ENCODE assay signal across 8 cellular contexts in the genomic region with DNA sequence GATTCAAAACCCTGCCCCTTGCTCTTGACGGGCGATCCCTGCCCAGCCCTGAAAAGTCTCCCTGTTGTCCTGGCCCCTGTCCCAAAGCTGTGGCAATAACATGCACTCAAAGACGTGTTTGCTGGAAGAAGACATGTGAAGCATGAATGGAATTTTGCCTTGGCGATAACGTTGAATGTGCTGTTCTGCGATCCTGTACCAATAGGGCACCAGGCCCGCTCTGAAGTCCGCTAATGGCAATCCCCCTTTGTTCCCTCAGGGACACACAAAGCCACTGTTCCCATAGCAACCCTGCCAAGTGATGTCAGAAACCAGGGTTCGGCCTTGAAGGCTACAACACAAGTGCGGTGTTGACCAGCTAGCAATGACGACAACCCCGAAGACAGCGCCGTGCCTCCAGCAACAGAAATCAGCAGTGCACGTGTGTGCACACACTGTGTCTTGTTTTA.
DNase-seq lines count a peak whose midpoint lies in the region; ATAC-seq and TF ChIP-seq lines count a peak whose summit lies in the region.
"Had no signal": no experiment of that assay in that cellular context is flagged by ENCODE, and none has a peak within 500 bp of the region (broad histone marks: within the 10 kb centered on the region; RNA-seq: fewer than 3 reads in every experiment).

No MANE protein-coding gene starts in this region.

- H3K27me3 Mint-ChIP-seq in T-helper 17 cell, result peaks cover 30% of the 10 kb centered on the region

- H3K4me1 ChIP-seq in mesendoderm (ENCODE audit: control insufficient read depth, low read depth, low read length) (peaks cover 9% of the 10 kb centered on the region), tibial artery (peaks cover 0 to 30% (median 10%) of the 10 kb centered on the region in 4 donors)

- H3K18ac ChIP-seq in mesendoderm (ENCODE audit: low read length), result no peak overlapping the region

- TF ChIP-seq CTCF in tibial artery (IDR thresholded peaks at IDR 0.05), result no peak

- no peak overlapping the region for H3K9ac ChIP-seq in mesendoderm (ENCODE audit: low read length)

- H3K27me3 ChIP-seq in mesendoderm (ENCODE audit: insufficient read depth, low read length, poor library complexity) (no peaks in the 10 kb centered on the region), tibial artery (no peaks in the 10 kb centered on the region)

- no peak overlapping the region for H2BK5ac ChIP-seq in mesendoderm (ENCODE audit: low read length)

- no peak overlapping the region for H4K5ac ChIP-seq in mesendoderm (ENCODE audit: low read length)

- no peak overlapping the region for H3K4me3 ChIP-seq in mesendoderm (ENCODE audit: low read length)
- H3K4me3 ChIP-seq in tibial artery, result no peak overlapping the region

- H3K23ac ChIP-seq in mesendoderm (ENCODE audit: low read length), result no peak overlapping the region

- intact Hi-C loops in tibial artery (cut with DNase I; ENCODE audit: low total_unique reads), result no loop called here

- no peak overlapping the region for H3K4me3 Mint-ChIP-seq in T-helper 17 cell

- peaks cover 3% of the 10 kb centered on the region for H3K36me3 Mint-ChIP-seq in T-helper 17 cell (ENCODE audit: low read depth)

- no peak overlapping the region for H2AK5ac ChIP-seq in mesendoderm (ENCODE audit: low read length)

- H3K36me3 ChIP-seq in mesendoderm (ENCODE audit: control insufficient read depth, insufficient read depth, low read length), result no peaks in the 10 kb centered on the region
- H3K36me3 ChIP-seq in tibial artery, result no peaks in the 10 kb centered on the region

- H2BK15ac ChIP-seq in mesendoderm (replicated peaks; ENCODE audit: low read depth), result no peak overlapping the region

- ATAC-seq in T-helper 17 cell, result no peak

- no peak overlapping the region for H4K8ac ChIP-seq in mesendoderm (ENCODE audit: low read depth, low read length)

- DNase-seq in RPMI7951 (ENCODE audit: low read depth), result peak; percentile 95
- DNase-seq in fibroblast of gingiva (ENCODE audit: low read depth), result peak; percentile 99
- DNase-seq in mesendoderm, result peak; percentile 94
- peak; percentile 69 to 85 for DNase-seq in tibial artery
- no peak for DNase-seq in T-helper 17 cell
- DNase-seq in NCI-H2081 (lab: John Stamatoyannopoulos, UW), result no peak
- no peak for DNase-seq in HT-29 (ENCODE audit: low spot score)
- DNase-seq: NCI-H526 treated with DMSO at 0.1 percent for 48 hours had no signal

- WGBS in mesendoderm (ENCODE audit: extremely low coverage, insufficient coverage, low lambda C conversion rate), result no CpG with 5 or more reads among the region's 15 CpGs

- no peak overlapping the region for H3K27ac Mint-ChIP-seq in T-helper 17 cell

- no peak overlapping the region for H3K4ac ChIP-seq in mesendoderm (ENCODE audit: low read depth, low read length)

- H3K79me2 ChIP-seq in mesendoderm (ENCODE audit: control insufficient read depth, insufficient read depth, low read length), result no peaks in the 10 kb centered on the region

- no peak overlapping the region for H2BK120ac ChIP-seq in mesendoderm (ENCODE audit: low read depth, low read length)

- H3K56ac ChIP-seq in mesendoderm (ENCODE audit: low read length), result no peak overlapping the region

- no peaks in the 10 kb centered on the region for H3K4me1 Mint-ChIP-seq in T-helper 17 cell

- H3K9me3 ChIP-seq in tibial artery (no peaks in the 10 kb centered on the region), T-helper 17 cell (ENCODE audit: control insufficient read depth, low read length, poor library complexity, severe bottlenecking) (no peaks in the 10 kb centered on the region)

- H3K27ac ChIP-seq in mesendoderm (ENCODE audit: low read depth, low read length) (no peak overlapping the region), tibial artery (peak overlapping the region; percentile 46 to 50)

- no peaks in the 10 kb centered on the region for H3K79me1 ChIP-seq in mesendoderm (ENCODE audit: low read length)

- no peak overlapping the region for H3K4me2 ChIP-seq in mesendoderm (ENCODE audit: low read length)

Comparison
In these comparisons a context has a peak if more than half of its experiments do, and no peak if none do; other contexts are left out.
1. DNase-seq: peak in RPMI7951 (single experiment), fibroblast of gingiva (single experiment), mesendoderm (single experiment) and tibial artery (2 of 2); none in T-helper 17 cell (0 of 3), NCI-H2081 (0 of 2) and HT-29 (single experiment).